ENCODE assay signal across 6 cellular contexts in genomic region chr2:21655136-21655535, GRCh38.
"Had no signal": no experiment of that assay in that cellular context is flagged by ENCODE, and none has a peak within 500 bp of the region (broad histone marks: within the 10 kb centered on the region; RNA-seq: fewer than 3 reads in every experiment).

No MANE protein-coding gene starts in this region.

- H3K27ac ChIP-seq: HL-60, KMS-11 had no signal

- H3K4me3 ChIP-seq: GM23338 had no signal

- ATAC-seq: GM23338 had no signal

- H2AFZ ChIP-seq: GM23338 had no signal

- H3K4me2 ChIP-seq: GM23338, KMS-11 had no signal

- DNase-seq: H9, HCEC 1CT, KBM-7 had no signal

- H3K9ac ChIP-seq: KMS-11 had no signal
